26 cellular contexts compared by ENCODE assay signal in genomic region chr6:152351110-152351509, GRCh38.
"Had no signal": no experiment of that assay in that cellular context is flagged by ENCODE, and none has a peak within 500 bp of the region (broad histone marks: within the 10 kb centered on the region; RNA-seq: fewer than 3 reads in every experiment).

No MANE protein-coding gene starts in this region.

- H3K4me3 Mint-ChIP-seq: activated CD4-positive, alpha-beta memory T cell treated with anti-CD3 and anti-CD28 coated beads, Interleukin-2, amount 10 ng/mL, durations not matched to agents 7 days and 5 days; activated naive CD4-positive, alpha-beta T cell treated with anti-CD3 and anti-CD28 coated beads, Interleukin-2, amount 50 U/mL, for 24 hours; brain; central memory CD8-positive, alpha-beta T cell; endodermal cell; mesothelial cell of epicardium; natural killer cell treated with Interleukin-12 subunit alpha and Interleukin-12 subunit beta and Interleukin-15 and Interleukin-18, amount 100 ng/mL, for 72 hours; T-helper 17 cell had no signal

- DNase-seq: activated CD4-positive, alpha-beta memory T cell treated with anti-CD3 and anti-CD28 coated beads, Interleukin-2, amount 10 ng/mL, durations not matched to agents 7 days and 5 days; activated CD4-positive, alpha-beta T cell treated with anti-CD3 and anti-CD28 coated beads for 4 hours; activated CD4-positive, CD25-positive, alpha-beta regulatory T cell; activated gamma-delta T cell; activated T-cell treated with anti-CD3 and anti-CD28 coated beads for 4 hours; aorta; cortex of kidney; endodermal cell; kidney; ovary; right lobe of liver; stimulated activated CD4-positive, alpha-beta T cell treated with anti-CD3 and anti-CD28 coated beads, Interleukin-4, amount 100 ng/mL, for 1 hour; stimulated activated naive CD4-positive, alpha-beta T cell treated with Interleukin-2 at 50 U/mL for 16 hours; SW 1271; T-helper 17 cell; upper lobe of right lung had no signal

- H3K27me3 Mint-ChIP-seq: activated CD4-positive, alpha-beta memory T cell treated with anti-CD3 and anti-CD28 coated beads, Interleukin-2, amount 10 ng/mL, durations not matched to agents 7 days and 5 days; activated naive CD4-positive, alpha-beta T cell treated with anti-CD3 and anti-CD28 coated beads, Interleukin-2, amount 50 U/mL, for 24 hours; brain; central memory CD8-positive, alpha-beta T cell; natural killer cell treated with Interleukin-12 subunit alpha and Interleukin-12 subunit beta and Interleukin-15 and Interleukin-18, amount 100 ng/mL, for 72 hours had no signal

- ATAC-seq: left lobe of liver; natural killer cell treated with Interleukin-12 subunit alpha and Interleukin-12 subunit beta and Interleukin-15 and Interleukin-18, amount 100 ng/mL, for 72 hours; right lobe of liver; T-helper 17 cell; upper lobe of right lung had no signal

- H3K27me3 ChIP-seq: neutrophil, ovary, right lobe of liver, upper lobe of right lung had no signal

- H3K36me3 ChIP-seq: ovary, prostate gland, right lobe of liver had no signal

- H3K27ac ChIP-seq: neutrophil, ovary, prostate gland, right lobe of liver, SK-N-MC, upper lobe of right lung had no signal

- H3K27ac Mint-ChIP-seq: activated CD4-positive, alpha-beta memory T cell treated with anti-CD3 and anti-CD28 coated beads, Interleukin-2, amount 10 ng/mL, durations not matched to agents 7 days and 5 days; activated naive CD4-positive, alpha-beta T cell treated with anti-CD3 and anti-CD28 coated beads, Interleukin-2, amount 50 U/mL, for 24 hours; brain; endodermal cell; mesothelial cell of epicardium; natural killer cell treated with Interleukin-12 subunit alpha and Interleukin-12 subunit beta and Interleukin-15 and Interleukin-18, amount 100 ng/mL, for 72 hours; T-helper 17 cell had no signal

- H3K36me3 Mint-ChIP-seq: activated naive CD4-positive, alpha-beta T cell treated with anti-CD3 and anti-CD28 coated beads, Interleukin-2, amount 50 U/mL, for 24 hours; natural killer cell treated with Interleukin-12 subunit alpha and Interleukin-12 subunit beta and Interleukin-15 and Interleukin-18, amount 100 ng/mL, for 72 hours had no signal

- H3K9me3 Mint-ChIP-seq: activated CD4-positive, alpha-beta memory T cell treated with anti-CD3 and anti-CD28 coated beads, Interleukin-2, amount 10 ng/mL, durations not matched to agents 7 days and 5 days; activated naive CD4-positive, alpha-beta T cell treated with anti-CD3 and anti-CD28 coated beads, Interleukin-2, amount 50 U/mL, for 24 hours; brain; central memory CD8-positive, alpha-beta T cell; mesothelial cell of epicardium; natural killer cell treated with Interleukin-12 subunit alpha and Interleukin-12 subunit beta and Interleukin-15 and Interleukin-18, amount 100 ng/mL, for 72 hours had no signal

- H3K4me1 ChIP-seq: prostate gland, right lobe of liver, upper lobe of right lung had no signal

- H3K4me3 ChIP-seq: ovary, prostate gland, right lobe of liver, SK-N-MC, thoracic aorta, upper lobe of right lung had no signal

- H3K9me3 ChIP-seq: neutrophil, ovary, prostate gland, right lobe of liver, thoracic aorta, upper lobe of right lung had no signal

- H3K4me1 Mint-ChIP-seq: activated CD4-positive, alpha-beta memory T cell treated with anti-CD3 and anti-CD28 coated beads, Interleukin-2, amount 10 ng/mL, durations not matched to agents 7 days and 5 days; activated naive CD4-positive, alpha-beta T cell treated with anti-CD3 and anti-CD28 coated beads, Interleukin-2, amount 50 U/mL, for 24 hours; central memory CD8-positive, alpha-beta T cell; mesothelial cell of epicardium; T-helper 17 cell had no signal
